ENCODE assay signal across 26 cellular contexts in genomic region chr12:75868501-75868900, GRCh38.
A peak's percentile ranks its signal among the peaks of the same experiment; 100 is the strongest.
DNase-seq lines count a peak whose midpoint lies in the region; FAIRE-seq and TF ChIP-seq lines count a peak whose summit lies in the region.
"Had no signal": no experiment of that assay in that cellular context is flagged by ENCODE, and none has a peak within 500 bp of the region (broad histone marks: within the 10 kb centered on the region; RNA-seq: fewer than 3 reads in every experiment).

No MANE protein-coding gene starts in this region.

- H3K36me3 ChIP-seq in A673 (ENCODE audit: insufficient read depth, low read length, poor library complexity, severe bottlenecking) = no peaks in the 10 kb centered on the region
- H3K36me3 ChIP-seq: cardiac muscle cell had no signal

- CTCF ChIA-PET in A673 (lab: Charles Lee) = no interaction called here

- POLR2A ChIA-PET in A673 (lab: Charles Lee; ENCODE audit: low non-redundant PET) = no interaction called here

- FAIRE-seq in GM12892 (lab: Jason Lieb, UNC) = no peak
- FAIRE-seq: endothelial cell of umbilical vein had no signal

- intact Hi-C loops in A673 (cut with micrococcal nuclease; ENCODE audit: unreplicated experiment) = no loop called here

- DNase-seq in Ammon's horn (ENCODE audit: low spot score) (peak; percentile 51), NCI-H446 (lab: John Stamatoyannopoulos, UW) (peak; percentile 86 to 98), cerebellum (ENCODE audit: low spot score) (peak; percentile 17), iris pigment epithelial cell (ENCODE audit: low read depth) (peak; percentile 23), GM12892 (ENCODE audit: insufficient read length) (no peak), foreskin fibroblast (no peak), A673 (ENCODE audit: low spot score) (no peak), NCI-H1417 treated with DMSO at 0.1 percent for 48 hours (lab: John Stamatoyannopoulos, UW) (no peak)
- DNase-seq: activated CD8-positive, alpha-beta T cell treated with anti-CD3 and anti-CD28 coated beads for 36 hours; activated effector memory CD4-positive, alpha-beta T cell treated with anti-CD3 and anti-CD28 coated beads, Interleukin-2, amount 50 U/mL, for 16 hours; activated naive CD8-positive, alpha-beta T cell treated with anti-CD3 and anti-CD28 coated beads, Interleukin-2, amount 50 U/mL, for 24 hours; activated T-cell treated with anti-CD3 and anti-CD28 coated beads for 4 hours; Calu3; foreskin keratinocyte; islet precursor cell; NCI-H1105; NCI-H526; occipital lobe; SHP77; stimulated activated CD4-positive, alpha-beta T cell treated with anti-CD3 and anti-CD28 coated beads, Interleukin-12 subunit alpha, Interleukin-12 subunit beta, amount 100 ng/mL, for 4 hours; T1000; trophoblast cell had no signal

- no peaks in the 10 kb centered on the region for H3K27me3 ChIP-seq in A673 (replicated peaks; ENCODE audit: insufficient read depth, low read depth, low read length, poor library complexity)
- H3K27me3 ChIP-seq: cardiac muscle cell, foreskin keratinocyte had no signal

- no peak for TF ChIP-seq CTCF in foreskin fibroblast (IDR thresholded peaks at IDR 0.05; ENCODE audit: low read depth, low read length)
- TF ChIP-seq CTCF in A673 (conservative IDR thresholded peaks at IDR 0.05; ENCODE audit: low read depth, low read length) = no peak

- H3K4me3 ChIP-seq in foreskin fibroblast (ENCODE audit: low read depth in 1 of 2, low read length in 2 of 2) (no peak overlapping the region), A673 (ENCODE audit: low read depth, low read length, poor library complexity, severe bottlenecking) (no peak overlapping the region)
- H3K4me3 ChIP-seq: cardiac muscle cell, GM23338 had no signal

- H3K27ac ChIP-seq in A673 (ENCODE audit: low read depth, low read length, poor library complexity, severe bottlenecking) = no peak overlapping the region
- H3K27ac ChIP-seq: cardiac muscle cell, foreskin keratinocyte, KMS-11 had no signal

- no peak for TF ChIP-seq POLR2A in GM12892 (IDR thresholded peaks at IDR 0.05; ENCODE audit: low read depth, low read length)

- H3K4me1 ChIP-seq in A673 (ENCODE audit: insufficient read depth, low read length, poor library complexity, severe bottlenecking) = peaks cover 5% of the 10 kb centered on the region

- no TSS peak for BruUV-seq in A673 (replicated peaks; lab: Mats Ljungman, UMichigan)

- H3K9me3 ChIP-seq in A673 (ENCODE audit: low read depth, low read length, poor library complexity, severe bottlenecking) = no peaks in the 10 kb centered on the region

Comparison
In these comparisons a context has a peak if more than half of its experiments do, and no peak if none do; other contexts are left out.
1. DNase-seq: peak in Ammon's horn (single experiment), NCI-H446 (2 of 2), cerebellum (single experiment) and iris pigment epithelial cell (single experiment); none in GM12892 (single experiment), foreskin fibroblast (0 of 2), A673 (single experiment) and NCI-H1417 treated with DMSO at 0.1 percent for 48 hours (single experiment).